Comparison of ENCODE assay signal across 10 cellular contexts in genomic region chrX:45758738-45759397, GRCh38.
DNase-seq lines count a peak whose midpoint lies in the region; ATAC-seq and TF ChIP-seq lines count a peak whose summit lies in the region.
"Had no signal": no experiment of that assay in that cellular context is flagged by ENCODE, and none has a peak within 500 bp of the region (broad histone marks: within the 10 kb centered on the region; RNA-seq: fewer than 3 reads in every experiment).

No MANE protein-coding gene starts in this region.

- H3K9me2 ChIP-seq in GM23248 (ENCODE audit: insufficient read depth): no peaks in the 10 kb centered on the region

- peaks cover 65% of the 10 kb centered on the region for H3K36me3 ChIP-seq in GM23248 (ENCODE audit: low read depth)
- no peaks in the 10 kb centered on the region for H3K36me3 ChIP-seq in suprapubic skin

- peak overlapping the region; percentile 100 for H3K9ac ChIP-seq in GM23248

- peak overlapping the region; percentile 63 for H3K4me3 ChIP-seq in GM23248
- no peak overlapping the region for H3K4me3 ChIP-seq in suprapubic skin
- H3K4me3 ChIP-seq: lung, SK-N-MC had no signal

- no peak for TF ChIP-seq EP300 in suprapubic skin (IDR thresholded peaks at IDR 0.05)

- 11 to 18% methylated on average over 3 of the region's 3 CpGs for WGBS in GM23248 (ENCODE audit: low coverage in 1 of 2, low lambda C conversion rate in 2 of 2, missing lambda C conversion rate in 2 of 2), 2 experiments
- WGBS in suprapubic skin: 65% methylated on average over 3 of the region's 3 CpGs

- no peak for TF ChIP-seq CTCF in suprapubic skin (IDR thresholded peaks at IDR 0.05)

- H3K27ac ChIP-seq in GM23248 (peak overlapping the region; percentile 97), suprapubic skin (peak overlapping the region; percentile 18), caudate nucleus (ENCODE audit: low read depth, low read length) (no peak overlapping the region)
- H3K27ac ChIP-seq: SK-N-MC had no signal

- H3K4me1 ChIP-seq in GM23248 (ENCODE audit: insufficient read depth) (peaks cover 80% of the 10 kb centered on the region), suprapubic skin (peaks cover 4% of the 10 kb centered on the region)

- H3K9me3 ChIP-seq in GM23248 (ENCODE audit: low read depth) (no peaks in the 10 kb centered on the region), suprapubic skin (no peaks in the 10 kb centered on the region)

- peaks cover 96% of the 10 kb centered on the region for H3F3A ChIP-seq in GM23248 (ENCODE audit: insufficient read depth)

- in situ Hi-C loops in GM23248 (cut with MboI): no loop called here

- H3K27me3 ChIP-seq in GM23248 (replicated peaks; ENCODE audit: insufficient read depth) (no peaks in the 10 kb centered on the region), suprapubic skin (no peaks in the 10 kb centered on the region)

- peaks cover 94% of the 10 kb centered on the region for H3K79me2 ChIP-seq in GM23248 (ENCODE audit: insufficient read depth)

- no peaks in the 10 kb centered on the region; the same call in 1 of the 2 replicates for H4K20me1 ChIP-seq in GM23248 (ENCODE audit: insufficient read depth)

- peak overlapping the region; percentile 96 for H3K4me2 ChIP-seq in GM23248 (ENCODE audit: unreplicated experiment)

- H2AFZ ChIP-seq in GM23248: no peak overlapping the region

- peak; percentile 43 for ATAC-seq in GM18508 (IDR thresholded peaks at IDR 0.05; ENCODE audit: insufficient read depth, unreplicated experiment)

- no peak for TF ChIP-seq POLR2A in suprapubic skin (IDR thresholded peaks at IDR 0.05)

- DNase-seq in GM23248 (peak; percentile 59), MV-4-11 (lab: John Stamatoyannopoulos, UW) (peak; percentile 68), suprapubic skin (ENCODE audit: low spot score in 2 of 2) (no peak), caudate nucleus (lab: John Stamatoyannopoulos, UW) (no peak), NCI-H1105 treated with DMSO at 0.1 percent for 48 hours (lab: John Stamatoyannopoulos, UW) (no peak), NCI-H526 treated with DMSO at 0.1 percent for 48 hours (lab: John Stamatoyannopoulos, UW) (no peak)
- DNase-seq in central memory CD4-positive, alpha-beta T cell: peak; percentile 35

Comparison
In these comparisons a context has a peak if more than half of its experiments do, and no peak if none do; other contexts are left out.
1. DNase-seq: peak in GM23248 (single experiment), MV-4-11 (single experiment) and central memory CD4-positive, alpha-beta T cell (single experiment); none in suprapubic skin (0 of 2), caudate nucleus (0 of 61), NCI-H1105 treated with DMSO at 0.1 percent for 48 hours (single experiment) and NCI-H526 treated with DMSO at 0.1 percent for 48 hours (single experiment).